In the genomic region with DNA sequence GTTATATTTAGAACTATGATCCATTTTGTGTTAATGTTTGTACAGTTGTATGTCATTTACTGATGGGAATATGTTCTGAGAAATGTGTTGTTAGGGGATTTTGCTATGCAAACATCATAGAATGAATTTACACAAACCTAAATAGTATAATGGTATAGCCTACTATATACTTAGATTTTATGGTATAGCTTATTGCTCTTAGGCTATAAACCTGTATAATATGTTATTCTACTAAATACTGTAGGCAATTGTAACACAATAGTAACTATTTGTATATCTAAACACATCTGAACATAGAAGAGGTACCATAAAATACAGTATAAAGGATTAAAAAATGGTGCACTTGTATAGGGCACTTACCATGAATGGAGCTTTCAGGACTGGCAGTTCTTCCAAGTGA, we compare ENCODE assay signal across 26 cellular contexts.
"Had no signal": no experiment of that assay in that cellular context is flagged by ENCODE, and none has a peak within 500 bp of the region (broad histone marks: within the 10 kb centered on the region; RNA-seq: fewer than 3 reads in every experiment).

No MANE protein-coding gene starts in this region.

- DNase-seq: activated B cell treated with CpG ODN at 0.5 μM for 24 hours; activated CD4-positive, alpha-beta memory T cell treated with anti-CD3 and anti-CD28 coated beads for 36 hours; activated CD4-positive, alpha-beta T cell treated with anti-CD3 and anti-CD28 coated beads for 4 hours; activated CD4-positive, alpha-beta T cell treated with anti-CD3 and anti-CD28 coated beads, Interleukin-2, amount 10 ng/mL, durations not matched to agents 24 days and 14 days; activated CD4-positive, alpha-beta T cell treated with anti-CD3 and anti-CD28 coated beads, Interleukin-2, amount 50 U/mL, for 1 hour; activated CD4-positive, alpha-beta T cell treated with anti-CD3 and anti-CD28 coated beads, Interleukin-2, amount 50 U/mL, for 4 hours; activated CD4-positive, CD25-positive, alpha-beta regulatory T cell treated with anti-CD3 and anti-CD28 coated beads, Interleukin-2, amount 50 U/mL, for 72 hours; activated CD8-positive, alpha-beta memory T cell treated with anti-CD3 and anti-CD28 coated beads for 24 hours; activated CD8-positive, alpha-beta memory T cell treated with anti-CD3 and anti-CD28 coated beads, Interleukin-2, amount 10 ng/mL, durations not matched to agents 7 days and 5 days; activated CD8-positive, alpha-beta memory T cell treated with anti-CD3 and anti-CD28 coated beads, Interleukin-2, amount 50 U/mL, for 48 hours; activated CD8-positive, alpha-beta T cell treated with anti-CD3 and anti-CD28 coated beads, Interleukin-2, amount 10 ng/mL, durations not matched to agents 7 days and 5 days; activated effector memory CD4-positive, alpha-beta T cell treated with Interleukin-2 at 50 U/mL for 16 hours; activated gamma-delta T cell; activated naive CD4-positive, alpha-beta T cell treated with anti-CD3 and anti-CD28 coated beads, Interleukin-2, amount 10 ng/mL, durations not matched to agents 7 days and 5 days; activated naive CD4-positive, alpha-beta T cell treated with Interleukin-2 at 50 U/mL for 16 hours; activated naive CD8-positive, alpha-beta T cell treated with anti-CD3 and anti-CD28 coated beads, Interleukin-2, amount 10 ng/mL, durations not matched to agents 7 days and 5 days; activated naive CD8-positive, alpha-beta T cell treated with anti-CD3 and anti-CD28 coated beads, Interleukin-2, amount 50 U/mL, for 24 hours; activated T-cell treated with anti-CD3 and anti-CD28 coated beads, Interleukin-2, amount 50 U/mL, for 24 hours; activated T-cell treated with anti-CD3 and anti-CD28 coated beads, Interleukin-2, amount 50 U/mL, for 48 hours; amygdala; anterior cingulate cortex; caudate nucleus; cerebellar nuclear complex; T-helper 1 cell; T-helper 2 cell; T-helper 9 cell had no signal

- ATAC-seq: activated CD8-positive, alpha-beta memory T cell treated with anti-CD3 and anti-CD28 coated beads, Interleukin-2, amount 10 ng/mL, durations not matched to agents 7 days and 5 days; activated CD8-positive, alpha-beta T cell treated with anti-CD3 and anti-CD28 coated beads, Interleukin-2, amount 10 ng/mL, durations not matched to agents 7 days and 5 days; activated naive CD8-positive, alpha-beta T cell treated with anti-CD3 and anti-CD28 coated beads, Interleukin-2, amount 50 U/mL, for 24 hours had no signal
